In the genomic region with DNA sequence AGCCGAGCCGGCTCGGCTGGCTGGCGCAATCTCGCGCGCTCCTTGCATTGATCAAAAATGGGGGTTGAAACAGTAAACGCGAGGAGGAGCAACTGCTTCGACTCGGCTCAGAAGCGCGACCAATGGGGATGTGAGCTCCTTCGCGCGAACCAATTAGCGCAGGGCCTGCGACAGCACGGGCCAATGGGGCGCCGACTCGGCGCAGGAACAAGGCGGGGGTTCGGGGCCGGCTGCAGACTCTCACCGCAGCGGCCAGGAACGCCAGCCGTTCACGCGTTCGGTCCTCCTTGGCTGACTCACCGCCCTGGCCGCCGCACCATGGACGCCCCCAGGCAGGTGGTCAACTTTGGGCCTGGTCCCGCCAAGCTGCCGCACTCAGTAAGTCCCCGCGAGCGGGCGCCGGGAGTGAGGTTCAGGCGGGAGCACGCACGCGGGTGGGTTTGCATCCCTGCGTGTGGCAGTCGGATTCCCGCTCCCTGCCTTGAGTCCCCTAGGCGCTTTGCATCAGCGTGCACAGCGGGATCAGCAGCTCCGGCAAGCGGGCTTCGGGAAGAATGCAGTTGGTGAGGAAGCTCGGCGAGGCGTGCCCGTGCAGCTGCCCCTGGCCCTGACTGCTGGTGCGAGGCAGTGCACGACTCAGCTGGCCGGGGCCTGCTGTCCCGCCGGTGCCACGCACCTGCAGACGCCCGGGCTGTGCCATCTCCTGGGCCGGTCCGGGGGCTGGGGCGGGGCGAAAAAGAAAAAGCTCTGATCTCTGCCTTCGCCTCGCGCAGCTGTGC, we compare ENCODE assay signal across 1 cellular context.
A peak's percentile ranks its signal among the peaks of the same experiment; 100 is the strongest.
TF ChIP-seq lines count a peak whose summit lies in the region.

Gene PSAT1, plus strand, starts transcription at position 233 of the 779 bp plus-strand sequence. Its CDS starts 86 bp downstream, at position 319.

TF ChIP-seq in K562, 482 proteins besides CTCF, POLR2A, EP300 and RAD21 (continued from another document and continues in another):
- 0 out of 2 replicates have a peak, but pooled peaks have one; percentile 35 for TF ChIP-seq HMGXB4 (CRISPR knock-in tag; IDR thresholded peaks at IDR 0.05)
- TF ChIP-seq, protein P1, sequence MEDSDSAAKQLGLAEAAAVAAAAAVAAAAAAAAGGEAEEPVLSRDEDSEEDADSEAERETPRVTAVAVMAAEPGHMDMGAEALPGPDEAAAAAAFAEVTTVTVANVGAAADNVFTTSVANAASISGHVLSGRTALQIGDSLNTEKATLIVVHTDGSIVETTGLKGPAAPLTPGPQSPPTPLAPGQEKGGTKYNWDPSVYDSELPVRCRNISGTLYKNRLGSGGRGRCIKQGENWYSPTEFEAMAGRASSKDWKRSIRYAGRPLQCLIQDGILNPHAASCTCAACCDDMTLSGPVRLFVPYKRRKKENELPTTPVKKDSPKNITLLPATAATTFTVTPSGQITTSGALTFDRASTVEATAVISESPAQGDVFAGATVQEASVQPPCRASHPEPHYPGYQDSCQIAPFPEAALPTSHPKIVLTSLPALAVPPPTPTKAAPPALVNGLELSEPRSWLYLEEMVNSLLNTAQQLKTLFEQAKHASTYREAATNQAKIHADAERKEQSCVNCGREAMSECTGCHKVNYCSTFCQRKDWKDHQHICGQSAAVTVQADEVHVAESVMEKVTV (CRISPR knock-in tag; IDR thresholded peaks at IDR 0.05): 0 out of 2 replicates have a peak, but pooled peaks have one; percentile 17
- TF ChIP-seq RBM25 (IDR thresholded peaks at IDR 0.05; ENCODE audit: low read depth, low read length, severe bottlenecking): peak; percentile 99
- TF ChIP-seq RBBP5 (IDR thresholded peaks at IDR 0.05; ENCODE audit: borderline replicate concordance, insufficient read depth, low read length, poor library complexity, severe bottlenecking): peak; percentile 78
- TF ChIP-seq ZNF764 (CRISPR knock-in tag; IDR thresholded peaks at IDR 0.05; ENCODE audit: low read depth): no peak
- TF ChIP-seq NEUROD1 (IDR thresholded peaks at IDR 0.05; ENCODE audit: borderline replicate concordance, low read depth, low read length, partially characterized antibody): peak; percentile 82
- peak in 1 of 2 experiments; percentile 34; a peak in 1 of 4 replicates for TF ChIP-seq HDAC1 (IDR thresholded peaks at IDR 0.05)
- no peak for TF ChIP-seq CBX8 (IDR thresholded peaks at IDR 0.05; ENCODE audit: borderline replicate concordance, extremely low read depth, low read depth, low read length, poor library complexity, severe bottlenecking)
- TF ChIP-seq GTF2E2 (tag; IDR thresholded peaks at IDR 0.05): no peak
- no peak for TF ChIP-seq ZNF253 (CRISPR knock-in tag; conservative IDR thresholded peaks at IDR 0.05)
- TF ChIP-seq, protein P2, sequence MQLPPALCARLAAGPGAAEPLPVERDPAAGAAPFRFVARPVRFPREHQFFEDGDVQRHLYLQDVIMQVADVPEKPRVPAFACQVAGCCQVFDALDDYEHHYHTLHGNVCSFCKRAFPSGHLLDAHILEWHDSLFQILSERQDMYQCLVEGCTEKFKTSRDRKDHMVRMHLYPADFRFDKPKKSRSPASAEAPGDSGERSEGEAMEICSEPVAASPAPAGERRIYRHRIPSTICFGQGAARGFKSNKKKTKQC (CRISPR knock-in tag; IDR thresholded peaks at IDR 0.05): 0 out of 2 replicates have a peak, but pooled peaks have one; percentile 56
- no peak for TF ChIP-seq SIN3A (IDR thresholded peaks at IDR 0.05; ENCODE audit: borderline replicate concordance in 2 of 2, control insufficient read depth in 1 of 2, low read depth in 2 of 2, low read length in 2 of 2)
- TF ChIP-seq SNIP1 (IDR thresholded peaks at IDR 0.05; ENCODE audit: low read depth): no peak
- TF ChIP-seq ZNF274 (IDR thresholded peaks at IDR 0.05; ENCODE audit: borderline replicate concordance, low read depth, low read length): no peak
- TF ChIP-seq, protein P3, sequence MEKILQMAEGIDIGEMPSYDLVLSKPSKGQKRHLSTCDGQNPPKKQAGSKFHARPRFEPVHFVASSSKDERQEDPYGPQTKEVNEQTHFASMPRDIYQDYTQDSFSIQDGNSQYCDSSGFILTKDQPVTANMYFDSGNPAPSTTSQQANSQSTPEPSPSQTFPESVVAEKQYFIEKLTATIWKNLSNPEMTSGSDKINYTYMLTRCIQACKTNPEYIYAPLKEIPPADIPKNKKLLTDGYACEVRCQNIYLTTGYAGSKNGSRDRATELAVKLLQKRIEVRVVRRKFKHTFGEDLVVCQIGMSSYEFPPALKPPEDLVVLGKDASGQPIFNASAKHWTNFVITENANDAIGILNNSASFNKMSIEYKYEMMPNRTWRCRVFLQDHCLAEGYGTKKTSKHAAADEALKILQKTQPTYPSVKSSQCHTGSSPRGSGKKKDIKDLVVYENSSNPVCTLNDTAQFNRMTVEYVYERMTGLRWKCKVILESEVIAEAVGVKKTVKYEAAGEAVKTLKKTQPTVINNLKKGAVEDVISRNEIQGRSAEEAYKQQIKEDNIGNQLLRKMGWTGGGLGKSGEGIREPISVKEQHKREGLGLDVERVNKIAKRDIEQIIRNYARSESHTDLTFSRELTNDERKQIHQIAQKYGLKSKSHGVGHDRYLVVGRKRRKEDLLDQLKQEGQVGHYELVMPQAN (IDR thresholded peaks at IDR 0.05; ENCODE audit: borderline replicate concordance): peak; percentile 23; the same call in 1 of the 2 replicates
- peak; percentile 41; the same call in 1 of the 2 replicates for TF ChIP-seq STAG1 (CRISPR knock-in tag; IDR thresholded peaks at IDR 0.05; ENCODE audit: borderline replicate concordance)
- TF ChIP-seq FOXK2 (conservative IDR thresholded peaks at IDR 0.05 in 1 of 2, IDR thresholded peaks at IDR 0.05 in 1 of 2; ENCODE audit: low read depth in 2 of 2): no peak
- TF ChIP-seq HSF4 (CRISPR knock-in tag; IDR thresholded peaks at IDR 0.05; ENCODE audit: borderline replicate concordance): no peak
- TF ChIP-seq PCBP1 (IDR thresholded peaks at IDR 0.05; ENCODE audit: low read depth, low read length, poor library complexity, severe bottlenecking): peak; percentile 84
- no peak for TF ChIP-seq SMARCC2 (IDR thresholded peaks at IDR 0.05; ENCODE audit: low read depth)
- TF ChIP-seq SRSF3 (IDR thresholded peaks at IDR 0.05; ENCODE audit: insufficient read depth, low read length): 0 out of 2 replicates have a peak, but pooled peaks have one; percentile 35
- TF ChIP-seq ZNF23 (CRISPR knock-in tag; IDR thresholded peaks at IDR 0.05): no peak
- 0 out of 2 replicates have a peak, but pooled peaks have one; percentile 48 for TF ChIP-seq ZNF282 (CRISPR knock-in tag; IDR thresholded peaks at IDR 0.05)
- TF ChIP-seq KAT7 (CRISPR knock-in tag; IDR thresholded peaks at IDR 0.05; ENCODE audit: borderline replicate concordance): no peak
- TF ChIP-seq ATF7 (IDR thresholded peaks at IDR 0.05): peak; percentile 62; the same call in 1 of the 2 replicates
- TF ChIP-seq ZNF175 (CRISPR knock-in tag; IDR thresholded peaks at IDR 0.05; ENCODE audit: low read depth): peak; percentile 32; the same call in 1 of the 2 replicates
- TF ChIP-seq, protein P4, sequence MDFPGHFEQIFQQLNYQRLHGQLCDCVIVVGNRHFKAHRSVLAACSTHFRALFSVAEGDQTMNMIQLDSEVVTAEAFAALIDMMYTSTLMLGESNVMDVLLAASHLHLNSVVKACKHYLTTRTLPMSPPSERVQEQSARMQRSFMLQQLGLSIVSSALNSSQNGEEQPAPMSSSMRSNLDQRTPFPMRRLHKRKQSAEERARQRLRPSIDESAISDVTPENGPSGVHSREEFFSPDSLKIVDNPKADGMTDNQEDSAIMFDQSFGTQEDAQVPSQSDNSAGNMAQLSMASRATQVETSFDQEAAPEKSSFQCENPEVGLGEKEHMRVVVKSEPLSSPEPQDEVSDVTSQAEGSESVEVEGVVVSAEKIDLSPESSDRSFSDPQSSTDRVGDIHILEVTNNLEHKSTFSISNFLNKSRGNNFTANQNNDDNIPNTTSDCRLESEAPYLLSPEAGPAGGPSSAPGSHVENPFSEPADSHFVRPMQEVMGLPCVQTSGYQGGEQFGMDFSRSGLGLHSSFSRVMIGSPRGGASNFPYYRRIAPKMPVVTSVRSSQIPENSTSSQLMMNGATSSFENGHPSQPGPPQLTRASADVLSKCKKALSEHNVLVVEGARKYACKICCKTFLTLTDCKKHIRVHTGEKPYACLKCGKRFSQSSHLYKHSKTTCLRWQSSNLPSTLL (IDR thresholded peaks at IDR 0.05): no peak
- no peak for TF ChIP-seq HNRNPLL (IDR thresholded peaks at IDR 0.05; ENCODE audit: low read depth, low read length, poor library complexity, severe bottlenecking)
- peak; percentile 64; the same call in 1 of the 2 replicates for TF ChIP-seq SAFB (IDR thresholded peaks at IDR 0.05; ENCODE audit: borderline replicate concordance, low read depth, low read length)
- TF ChIP-seq, protein P5, sequence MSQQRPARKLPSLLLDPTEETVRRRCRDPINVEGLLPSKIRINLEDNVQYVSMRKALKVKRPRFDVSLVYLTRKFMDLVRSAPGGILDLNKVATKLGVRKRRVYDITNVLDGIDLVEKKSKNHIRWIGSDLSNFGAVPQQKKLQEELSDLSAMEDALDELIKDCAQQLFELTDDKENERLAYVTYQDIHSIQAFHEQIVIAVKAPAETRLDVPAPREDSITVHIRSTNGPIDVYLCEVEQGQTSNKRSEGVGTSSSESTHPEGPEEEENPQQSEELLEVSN (IDR thresholded peaks at IDR 0.05; ENCODE audit: borderline replicate concordance in 1 of 2, extremely low read depth in 1 of 2, insufficient read depth in 1 of 2, insufficient read length in 1 of 2, low read depth in 1 of 2, low read length in 1 of 2, poor library complexity in 1 of 2, severe bottlenecking in 1 of 2): peak; percentile 82 to 89
- peak; percentile 24; the same call in 1 of the 2 replicates for TF ChIP-seq EGR1 (conservative IDR thresholded peaks at IDR 0.05)
- no peak for TF ChIP-seq KLF13 (tag; IDR thresholded peaks at IDR 0.05; ENCODE audit: borderline replicate concordance, low read depth)
- no peak for TF ChIP-seq ZNF445 (CRISPR knock-in tag; IDR thresholded peaks at IDR 0.05; ENCODE audit: low read depth)
- no peak for TF ChIP-seq SMARCB1 (IDR thresholded peaks at IDR 0.05; ENCODE audit: insufficient read length, low read depth)
- peak; percentile 8 to 19; a peak in 1 of 4 replicates for TF ChIP-seq TRIM24 (IDR thresholded peaks at IDR 0.05)
- TF ChIP-seq NRF1 (conservative IDR thresholded peaks at IDR 0.05 in 1 of 2, IDR thresholded peaks at IDR 0.05 in 1 of 2): peak; percentile 76 to 82
- peak in 1 of 3 experiments; percentile 64 for TF ChIP-seq YY1 (IDR thresholded peaks at IDR 0.05; ENCODE audit: borderline replicate concordance in 1 of 3, control insufficient read depth in 1 of 3, extremely low read depth in 1 of 3, insufficient read depth in 3 of 3, insufficient read length in 1 of 3, insufficient replicate concordance in 2 of 3, low read depth in 1 of 3, low read length in 2 of 3)
- peak; percentile 72 for TF ChIP-seq CCNT2 (IDR thresholded peaks at IDR 0.05; ENCODE audit: borderline replicate concordance, extremely low read depth, insufficient read length, low read depth, low read length)
- TF ChIP-seq MYNN (IDR thresholded peaks at IDR 0.05): no peak
- TF ChIP-seq MYNN (CRISPR knock-in tag; IDR thresholded peaks at IDR 0.05): no peak
- TF ChIP-seq HDAC2 (IDR thresholded peaks at IDR 0.05): no peak
- TF ChIP-seq ZKSCAN8 (CRISPR knock-in tag; IDR thresholded peaks at IDR 0.05): no peak
- TF ChIP-seq LEF1 (IDR thresholded peaks at IDR 0.05): no peak
- no peak for TF ChIP-seq NBN (IDR thresholded peaks at IDR 0.05; ENCODE audit: low read depth)
- TF ChIP-seq NFYB (IDR thresholded peaks at IDR 0.05; ENCODE audit: extremely low read depth, insufficient read length): peak; percentile 82
